Comparison of ENCODE assay signal across 19 cellular contexts in the genomic region with DNA sequence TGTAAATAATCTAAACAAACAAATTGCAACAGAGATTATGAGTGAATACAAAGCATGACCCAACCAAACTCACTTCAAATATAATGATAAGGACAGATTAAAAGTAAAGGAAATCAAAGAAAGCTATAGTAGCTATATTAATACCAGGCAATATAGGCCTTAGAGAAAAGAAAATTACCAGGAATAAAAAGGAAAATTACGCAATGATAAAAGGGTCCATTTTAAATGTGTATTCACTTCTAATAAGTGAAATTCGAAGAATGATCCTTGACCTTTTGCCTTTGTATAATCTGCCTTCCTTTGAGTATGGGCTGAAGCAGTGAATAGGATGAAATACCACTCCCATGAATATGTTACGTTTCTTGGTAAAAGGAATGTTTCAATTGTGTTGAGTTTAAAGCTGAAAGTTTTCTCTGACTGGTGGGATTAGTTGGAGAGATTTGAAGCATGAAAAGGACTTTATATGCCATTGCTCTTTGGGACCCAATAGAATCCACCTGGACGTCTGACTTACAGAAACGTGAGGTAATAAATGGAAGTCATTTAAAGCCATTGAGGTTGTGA.
DNase-seq lines count a peak whose midpoint lies in the region; ATAC-seq, FAIRE-seq and TF ChIP-seq lines count a peak whose summit lies in the region.
"Had no signal": no experiment of that assay in that cellular context is flagged by ENCODE, and none has a peak within 500 bp of the region (broad histone marks: within the 10 kb centered on the region; RNA-seq: fewer than 3 reads in every experiment).

No MANE protein-coding gene starts in this region.

- H3K4me3 ChIP-seq in HepG2 (replicated peaks in 1 of 3; ENCODE audit: insufficient read depth in 1 of 3, low read depth in 2 of 3, low read length in 3 of 3) (no peak overlapping the region), right lobe of liver (no peak overlapping the region), K562 (no peak overlapping the region), endothelial cell of umbilical vein (replicated peaks in 1 of 3; ENCODE audit: insufficient read depth in 1 of 3, low read depth in 1 of 3, low read length in 3 of 3) (no peak overlapping the region)
- H3K4me3 ChIP-seq: BLaER1 treated with 17β-estradiol and CSF1 and Interleukin-3, amounts not matched to agents 10 nM and 100 nM; GM12878; GM23248 had no signal

- no peaks in the 10 kb centered on the region for H3K9me3 ChIP-seq in HepG2 (ENCODE audit: low read length)
- H3K9me3 ChIP-seq in right lobe of liver: no peaks in the 10 kb centered on the region
- no peaks in the 10 kb centered on the region for H3K9me3 ChIP-seq in K562 (replicated peaks; ENCODE audit: control insufficient read depth, insufficient read depth, low read depth, low read length)
- H3K9me3 ChIP-seq in endothelial cell of umbilical vein (replicated peaks; ENCODE audit: control insufficient read depth, insufficient read depth, low read length): no peaks in the 10 kb centered on the region
- H3K9me3 ChIP-seq: BLaER1 treated with 17β-estradiol and CSF1 and Interleukin-3, amounts not matched to agents 10 nM and 100 nM had no signal

- TF ChIP-seq RAD21 in HepG2 (CRISPR knock-in tag; IDR thresholded peaks at IDR 0.05): no peak
- no peak for TF ChIP-seq RAD21 in K562 (CRISPR knock-in tag; conservative IDR thresholded peaks at IDR 0.05 in 1 of 2, IDR thresholded peaks at IDR 0.05 in 1 of 2)

- no peak for FAIRE-seq in HepG2 (lab: Jason Lieb, UNC)
- no peak for FAIRE-seq in K562 (lab: Jason Lieb, UNC)
- peak; percentile 61 for FAIRE-seq in endothelial cell of umbilical vein (lab: Jason Lieb, UNC)
- FAIRE-seq: GM12878, HTR-8/SVneo had no signal

- no peak overlapping the region for H2AFZ ChIP-seq in HepG2 (ENCODE audit: low read length)
- H2AFZ ChIP-seq in K562 (ENCODE audit: low read depth, low read length): no peak overlapping the region
- H2AFZ ChIP-seq in endothelial cell of umbilical vein (ENCODE audit: low read depth, low read length): no peak overlapping the region
- H2AFZ ChIP-seq: GM23248 had no signal

- CTCF ChIA-PET in HepG2 (lab: Yijun Ruan, JAX; ENCODE audit: low intra/inter-chr PET ratio, low total read pairs): no interaction called here
- CTCF ChIA-PET in K562 (lab: Yijun Ruan, JAX; ENCODE audit: low intra/inter-chr PET ratio): no interaction called here
- CTCF ChIA-PET in endothelial cell of umbilical vein (lab: Charles Lee): no interaction called here

- H3K36me3 ChIP-seq in HepG2 (replicated peaks in 1 of 2; ENCODE audit: control insufficient read depth in 1 of 2, insufficient read depth in 2 of 2, low read length in 2 of 2) (no peaks in the 10 kb centered on the region), right lobe of liver (no peaks in the 10 kb centered on the region), K562 (ENCODE audit: control insufficient read depth, insufficient read depth, low read length) (no peaks in the 10 kb centered on the region), endothelial cell of umbilical vein (ENCODE audit: control insufficient read depth in 2 of 2, extremely low read depth in 1 of 2, insufficient read depth in 2 of 2, low read length in 2 of 2) (no peaks in the 10 kb centered on the region)
- H3K36me3 ChIP-seq: BLaER1 treated with 17β-estradiol and CSF1 and Interleukin-3, amounts not matched to agents 10 nM and 100 nM had no signal

- TF ChIP-seq EP300 in HepG2 (IDR thresholded peaks at IDR 0.05; ENCODE audit: low read depth in 2 of 2, low read length in 2 of 2): no peak
- no peak for TF ChIP-seq EP300 in HepG2 (CRISPR knock-in tag; IDR thresholded peaks at IDR 0.05; ENCODE audit: borderline replicate concordance)
- no peak for TF ChIP-seq EP300 in K562 (IDR thresholded peaks at IDR 0.05; ENCODE audit: low read length)

- H3K4me2 ChIP-seq in HepG2 (ENCODE audit: low read depth, low read length): no peak overlapping the region
- no peak overlapping the region for H3K4me2 ChIP-seq in K562 (ENCODE audit: insufficient read depth, low read length)
- no peak overlapping the region for H3K4me2 ChIP-seq in endothelial cell of umbilical vein (ENCODE audit: insufficient read depth, low read length)
- H3K4me2 ChIP-seq: BLaER1 treated with 17β-estradiol and CSF1 and Interleukin-3, amounts not matched to agents 10 nM and 100 nM; KMS-11 had no signal

- TF ChIP-seq CTCF in HepG2 (CRISPR knock-in tag; IDR thresholded peaks at IDR 0.05): no peak
- TF ChIP-seq CTCF in right lobe of liver (IDR thresholded peaks at IDR 0.05): no peak
- no peak for TF ChIP-seq CTCF in K562 (IDR thresholded peaks at IDR 0.05 in 2 of 3, conservative IDR thresholded peaks at IDR 0.05 in 1 of 3; ENCODE audit: insufficient read depth in 2 of 3, low read depth in 1 of 3, low read length in 3 of 3)
- TF ChIP-seq CTCF in endothelial cell of umbilical vein (IDR thresholded peaks at IDR 0.05; ENCODE audit: extremely low read depth in 1 of 2, insufficient read depth in 1 of 2, low read depth in 1 of 2, low read length in 2 of 2): no peak

- TF ChIP-seq POLR2A in HepG2 (IDR thresholded peaks at IDR 0.05; ENCODE audit: insufficient read depth in 1 of 2, low read depth in 2 of 2, low read length in 2 of 2): no peak
- no peak for TF ChIP-seq POLR2A in right lobe of liver (IDR thresholded peaks at IDR 0.05)
- no peak for TF ChIP-seq POLR2A in K562 (conservative IDR thresholded peaks at IDR 0.05)
- no peak for TF ChIP-seq POLR2A in endothelial cell of umbilical vein (IDR thresholded peaks at IDR 0.05; ENCODE audit: low read depth, low read length)

- intact Hi-C loops in HepG2 (cut with micrococcal nuclease; ENCODE audit: unreplicated experiment) (no loop called here), right lobe of liver (cut with DNase I) (no loop called here), K562 (cut with micrococcal nuclease) (no loop called here), endothelial cell of umbilical vein (cut with micrococcal nuclease) (no loop called here), cardiac septum (cut with DNase I) (no loop called here)

- in situ Hi-C loops in HepG2 (cut with HindIII; ENCODE audit: extremely low pct_ligation_motif_present, low pct_unique_long_range_greater_than_20kb): no loop called here
- in situ Hi-C loops in K562 (cut with MboI): no loop called here

- H3K9ac ChIP-seq in HepG2 (ENCODE audit: insufficient read depth, low read depth, low read length) (no peak overlapping the region), K562 (ENCODE audit: insufficient read depth in 1 of 2, low read depth in 2 of 2, low read length in 2 of 2) (no peak overlapping the region), endothelial cell of umbilical vein (replicated peaks; ENCODE audit: extremely low read depth, insufficient read depth, low read length) (no peak overlapping the region)
- H3K9ac ChIP-seq: BLaER1 treated with 17β-estradiol and CSF1 and Interleukin-3, amounts not matched to agents 10 nM and 100 nM; GM23248; KMS-11 had no signal

- BruUV-seq in HepG2 (replicated peaks; lab: Mats Ljungman, UMichigan) (no TSS peak), K562 (replicated peaks; lab: Mats Ljungman, UMichigan) (no TSS peak), endothelial cell of umbilical vein (replicated peaks; lab: Mats Ljungman, UMichigan) (no TSS peak)

- WGBS in HepG2 (ENCODE audit: low lambda C conversion rate): 1% methylated on average over 5 of the region's 5 CpGs
- 49% methylated on average over 5 of the region's 5 CpGs for WGBS in right lobe of liver (ENCODE audit: insufficient coverage, low coverage, low lambda C conversion rate, missing lambda C conversion rate)
- WGBS in K562 (ENCODE audit: insufficient coverage, low coverage, missing lambda C conversion rate): 0% methylated on average over 5 of the region's 5 CpGs

- no peaks in the 10 kb centered on the region for H3K9me1 ChIP-seq in K562 (ENCODE audit: control insufficient read depth, insufficient read depth, low read length)
- H3K9me1 ChIP-seq in endothelial cell of umbilical vein (replicated peaks; ENCODE audit: control insufficient read depth, extremely low read depth, insufficient read depth, low read length): no peaks in the 10 kb centered on the region

- dilution Hi-C loops in endothelial cell of umbilical vein (cut with MboI; ENCODE audit: extremely low pct_ligation_motif_present, low sequenced_read_pairs): no loop called here

- H4K20me1 ChIP-seq in HepG2 (ENCODE audit: insufficient read depth, low read length) (no peaks in the 10 kb centered on the region; the same call in 1 of the 2 replicates), K562 (replicated peaks; ENCODE audit: control insufficient read depth, insufficient read depth, low read length) (no peaks in the 10 kb centered on the region), endothelial cell of umbilical vein (replicated peaks; ENCODE audit: control insufficient read depth, extremely low read depth, insufficient read depth, low read length) (no peaks in the 10 kb centered on the region)
- H4K20me1 ChIP-seq: BLaER1 treated with 17β-estradiol and CSF1 and Interleukin-3, amounts not matched to agents 10 nM and 100 nM had no signal

- H3K27me3 ChIP-seq in HepG2 (ENCODE audit: control insufficient read depth in 1 of 2, insufficient read depth in 2 of 2, low read length in 2 of 2) (no peaks in the 10 kb centered on the region), right lobe of liver (no peaks in the 10 kb centered on the region), K562 (ENCODE audit: control insufficient read depth in 2 of 2, insufficient read depth in 2 of 2, low read length in 2 of 2) (no peaks in the 10 kb centered on the region), endothelial cell of umbilical vein (ENCODE audit: control insufficient read depth in 2 of 2, insufficient read depth in 2 of 2, low read length in 2 of 2) (no peaks in the 10 kb centered on the region)
- H3K27me3 ChIP-seq: BLaER1 treated with 17β-estradiol and CSF1 and Interleukin-3, amounts not matched to agents 10 nM and 100 nM had no signal

- ATAC-seq in HepG2 (no peak), right lobe of liver (no peak), K562 (no peak), HG03378 (IDR thresholded peaks at IDR 0.05; ENCODE audit: unreplicated experiment) (no peak), GM19324 (IDR thresholded peaks at IDR 0.05; ENCODE audit: low FRiP score, unreplicated experiment) (no peak)
- ATAC-seq: CD8-positive, alpha-beta T cell; GM12878 had no signal

- POLR2A ChIA-PET in HepG2 (lab: Yijun Ruan, JAX): no interaction called here
- POLR2A ChIA-PET in K562 (lab: Yijun Ruan, JAX): no interaction called here
- POLR2A ChIA-PET in endothelial cell of umbilical vein (lab: Charles Lee): no interaction called here

- H3K79me2 ChIP-seq in HepG2 (ENCODE audit: insufficient read depth, low read length) (no peaks in the 10 kb centered on the region), K562 (ENCODE audit: control insufficient read depth, insufficient read depth, low read length) (no peaks in the 10 kb centered on the region), endothelial cell of umbilical vein (ENCODE audit: control insufficient read depth, insufficient read depth, low read length) (no peaks in the 10 kb centered on the region)

- H3K27ac ChIP-seq in HepG2 (ENCODE audit: extremely low read length, insufficient read depth, low read length) (no peak overlapping the region), right lobe of liver (no peak overlapping the region), K562 (ENCODE audit: extremely low read depth, low read depth, low read length) (no peak overlapping the region), endothelial cell of umbilical vein (ENCODE audit: insufficient read depth, low read depth, low read length) (no peak overlapping the region)
- H3K27ac ChIP-seq: 22Rv1; BLaER1 treated with 17β-estradiol and CSF1 and Interleukin-3, amounts not matched to agents 10 nM and 100 nM; GM23248; KMS-11 had no signal

- no peak for DNase-seq in HepG2 (ENCODE audit: low spot score)
- DNase-seq in right lobe of liver: no peak
- no peak for DNase-seq in K562 (ENCODE audit: extremely low read depth in 1 of 4, low spot score in 3 of 4)
- no peak for DNase-seq in endothelial cell of umbilical vein (ENCODE audit: low read depth, low spot score)
- no peak for DNase-seq in activated naive CD4-positive, alpha-beta T cell (lab: John Stamatoyannopoulos, UW)
- DNase-seq in cardiac septum (ENCODE audit: low spot score): no peak
- DNase-seq: Calu3; CD8-positive, alpha-beta T cell; DND-41; EL; GM23248; H9 had no signal

- H3K4me1 ChIP-seq in HepG2 (ENCODE audit: insufficient read depth, low read length) (no peaks in the 10 kb centered on the region), right lobe of liver (no peaks in the 10 kb centered on the region), K562 (replicated peaks in 1 of 2; ENCODE audit: control insufficient read depth in 2 of 2, insufficient read depth in 2 of 2, low read length in 2 of 2) (no peaks in the 10 kb centered on the region), endothelial cell of umbilical vein (ENCODE audit: control insufficient read depth, extremely low read depth, insufficient read depth, low read length) (no peaks in the 10 kb centered on the region)
